In the genomic region with DNA sequence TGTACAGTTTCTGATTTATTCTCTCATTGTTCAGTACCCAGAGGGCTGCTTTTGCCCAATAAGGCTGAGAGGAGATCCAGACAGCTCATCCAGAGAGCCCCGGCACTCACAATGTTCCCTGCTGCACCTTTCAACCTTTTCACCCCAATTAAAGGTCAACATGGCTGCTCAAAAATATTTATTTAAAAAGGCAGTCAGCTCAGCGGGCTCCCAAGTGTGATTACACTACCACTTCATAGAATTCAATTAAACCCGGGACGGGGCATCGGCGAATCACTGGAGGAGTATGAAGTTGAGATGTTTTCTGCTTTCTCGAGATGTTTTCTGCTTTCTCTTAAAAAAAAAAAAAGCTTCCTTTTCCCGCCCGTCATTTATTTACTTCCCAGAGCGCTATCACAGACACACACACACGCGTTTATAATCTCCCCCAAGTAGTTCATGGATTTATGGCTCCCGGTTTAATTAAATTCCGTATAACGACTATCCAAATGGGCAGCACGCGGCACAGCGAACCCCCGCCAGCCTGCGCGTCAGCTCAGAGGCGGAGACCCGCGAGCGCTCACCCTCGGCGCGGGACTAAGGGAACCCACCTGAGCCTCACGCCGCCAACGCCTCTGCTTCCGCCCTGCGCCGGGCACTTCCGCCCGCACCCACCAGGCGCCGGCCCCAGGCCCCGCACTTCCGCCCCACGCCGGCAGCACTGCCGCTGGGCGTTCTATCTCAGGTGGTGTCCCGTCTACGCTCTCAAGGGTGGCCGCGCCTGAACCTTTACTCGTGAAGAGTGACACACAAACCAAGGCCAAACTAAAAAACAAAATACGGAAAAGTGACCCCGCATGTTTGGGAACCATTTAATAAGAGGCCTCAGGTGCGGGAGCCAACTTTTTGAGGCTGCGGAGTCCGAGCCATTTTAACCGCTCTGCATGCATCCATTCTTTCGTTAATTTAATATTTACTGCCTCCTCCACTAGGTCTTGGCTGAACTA, we compare ENCODE assay signal across 8 cellular contexts. TPM values are rescaled to one million over a fixed set of nuclear protein-coding genes. Genes with fewer than 3 reads are reported as not detected.
DNase-seq lines count a peak whose midpoint lies in the region; ATAC-seq and TF ChIP-seq lines count a peak whose summit lies in the region.

A gene (minus strand): TSS at position 642 of the 986 bp plus-strand sequence. CDS start 14,507 bp downstream, outside the sequence.

- no peaks in the 10 kb centered on the region for H3K36me3 Mint-ChIP-seq in chondrocyte (ENCODE audit: low read depth)

- no peak for TF ChIP-seq RAD21 in HCT116 (IDR thresholded peaks at IDR 0.05; ENCODE audit: low read depth)

- no peaks in the 10 kb centered on the region for H3K27me3 ChIP-seq in HCT116 (ENCODE audit: insufficient read depth, low read length)

- POLR2A ChIA-PET in HCT116 (lab: Charles Lee) = no interaction called here

- CTCF ChIA-PET in HCT116 (lab: Charles Lee) = no interaction called here

- no peaks in the 10 kb centered on the region for H4K20me1 ChIP-seq in HCT116 (ENCODE audit: insufficient read depth)

- peaks cover 31% of the 10 kb centered on the region for H3K4me1 Mint-ChIP-seq in chondrocyte (ENCODE audit: low read depth)

- H3K27ac ChIP-seq in HCT116 (ENCODE audit: low read depth, low read length) = peak within 1 kb of the TSS; percentile 58

- H3K9me2 ChIP-seq in HCT116 (ENCODE audit: insufficient read depth) = no peaks in the 10 kb centered on the region

- intact Hi-C loops in HCT116 (cut with micrococcal nuclease) = no loop called here

- H3K9ac ChIP-seq in HCT116 (ENCODE audit: low read length) = peak within 1 kb of the TSS; percentile 69

- TF ChIP-seq POLR2A in HCT116 (IDR thresholded peaks at IDR 0.05; ENCODE audit: borderline replicate concordance, extremely low read depth, insufficient read depth, insufficient read length) = peak; percentile 54

- H3K4me2 ChIP-seq in HCT116 (ENCODE audit: low read length) = peak within 1 kb of the TSS; percentile 71

- DNase-seq in HCT116 (ENCODE audit: low read depth, low spot score) (peak; percentile 8), NCI-H1092 (lab: John Stamatoyannopoulos, UW) (peak; percentile 52), chondrocyte (ENCODE audit: low spot score) (peak; percentile 88), lung microvascular endothelial cell (ENCODE audit: low read depth in 2 of 2) (peak; percentile 54 to 64), H4 (ENCODE audit: low spot score) (no peak)
- peak; percentile 44 for DNase-seq in activated CD4-positive, alpha-beta T cell treated with anti-CD3 and anti-CD28 coated beads for 1 hour
- DNase-seq in stimulated activated CD8-positive, alpha-beta memory T cell treated with anti-CD3 and anti-CD28 coated beads, Interleukin-15, amount 100 ng/mL, for 48 hours (ENCODE audit: low read depth in 2 of 2) = peak; percentile 69 to 73

- no peaks in the 10 kb centered on the region for H3K36me3 ChIP-seq in HCT116 (ENCODE audit: control insufficient read depth in 1 of 2, insufficient read depth in 2 of 2, low read length in 2 of 2)

- RAD21 ChIA-PET in HCT116 (lab: Charles Lee; ENCODE audit: low non-redundant PET in 1 of 2, low total read pairs in 2 of 2, uncharacterized antibody in 2 of 2, unreplicated experiment in 2 of 2) = no interaction called here

- H3K4me1 ChIP-seq in HCT116 (ENCODE audit: control insufficient read depth in 1 of 2, insufficient read depth in 2 of 2, low read length in 2 of 2) = peaks cover 6 to 18% of the 10 kb centered on the region in 2 experiments; a peak in 3 of 4 replicates

- H3K9me3 ChIP-seq in HCT116 (ENCODE audit: control insufficient read depth in 1 of 2, insufficient read depth in 1 of 2, low read depth in 1 of 2, low read length in 2 of 2) = no peaks in the 10 kb centered on the region

- H3K9me3 Mint-ChIP-seq in chondrocyte (ENCODE audit: low read depth) = no peaks in the 10 kb centered on the region

- H3K4me3 ChIP-seq in GM12875 (ENCODE audit: low read depth, low read length) (peak within 1 kb of the TSS; percentile 66), HCT116 (replicated peaks in 1 of 2; ENCODE audit: low read depth in 1 of 2, low read length in 2 of 2) (peak within 1 kb of the TSS; percentile 57 to 58)

- no peaks in the 10 kb centered on the region for H3K27me3 Mint-ChIP-seq in chondrocyte (ENCODE audit: low read depth)

- H3K4me3 Mint-ChIP-seq in chondrocyte (ENCODE audit: unreplicated experiment) = peak within 1 kb of the TSS; percentile 75

- peak within 1 kb of the TSS; percentile 65 for H2AFZ ChIP-seq in HCT116 (ENCODE audit: low read depth, low read length, poor library complexity, severe bottlenecking)

- 0 out of 2 replicates have a peak, but pooled peaks have one; percentile 24 for TF ChIP-seq CTCF in GM12875 (IDR thresholded peaks at IDR 0.05; ENCODE audit: borderline replicate concordance, insufficient read depth, low read depth, low read length)
- TF ChIP-seq CTCF in HCT116 (IDR thresholded peaks at IDR 0.05 in 2 of 3, conservative IDR thresholded peaks at IDR 0.05 in 1 of 3; ENCODE audit: borderline replicate concordance in 1 of 3, insufficient read depth in 1 of 3, low read depth in 2 of 3, low read length in 2 of 3) = no peak
- no peak for TF ChIP-seq CTCF in chondrocyte (IDR thresholded peaks at IDR 0.05)

- H3K27ac Mint-ChIP-seq in chondrocyte (ENCODE audit: unreplicated experiment) = no peak within 1 kb of the TSS

- H3K79me2 ChIP-seq in HCT116 (ENCODE audit: insufficient read depth, low read length) = no peaks in the 10 kb centered on the region

- peak; percentile 96 for ATAC-seq in HCT116

- BruUV-seq in HCT116 (replicated peaks; lab: Mats Ljungman, UMichigan) = TSS peak; percentile 99

TF ChIP-seq in HCT116, 20 proteins besides CTCF, POLR2A, EP300 and RAD21 (continues in another document):
- TF ChIP-seq, protein P1, sequence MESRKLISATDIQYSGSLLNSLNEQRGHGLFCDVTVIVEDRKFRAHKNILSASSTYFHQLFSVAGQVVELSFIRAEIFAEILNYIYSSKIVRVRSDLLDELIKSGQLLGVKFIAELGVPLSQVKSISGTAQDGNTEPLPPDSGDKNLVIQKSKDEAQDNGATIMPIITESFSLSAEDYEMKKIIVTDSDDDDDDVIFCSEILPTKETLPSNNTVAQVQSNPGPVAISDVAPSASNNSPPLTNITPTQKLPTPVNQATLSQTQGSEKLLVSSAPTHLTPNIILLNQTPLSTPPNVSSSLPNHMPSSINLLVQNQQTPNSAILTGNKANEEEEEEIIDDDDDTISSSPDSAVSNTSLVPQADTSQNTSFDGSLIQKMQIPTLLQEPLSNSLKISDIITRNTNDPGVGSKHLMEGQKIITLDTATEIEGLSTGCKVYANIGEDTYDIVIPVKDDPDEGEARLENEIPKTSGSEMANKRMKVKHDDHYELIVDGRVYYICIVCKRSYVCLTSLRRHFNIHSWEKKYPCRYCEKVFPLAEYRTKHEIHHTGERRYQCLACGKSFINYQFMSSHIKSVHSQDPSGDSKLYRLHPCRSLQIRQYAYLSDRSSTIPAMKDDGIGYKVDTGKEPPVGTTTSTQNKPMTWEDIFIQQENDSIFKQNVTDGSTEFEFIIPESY (IDR thresholded peaks at IDR 0.05; ENCODE audit: extremely low read depth, insufficient replicate concordance, low read length) = no peak
- TF ChIP-seq, protein P2, sequence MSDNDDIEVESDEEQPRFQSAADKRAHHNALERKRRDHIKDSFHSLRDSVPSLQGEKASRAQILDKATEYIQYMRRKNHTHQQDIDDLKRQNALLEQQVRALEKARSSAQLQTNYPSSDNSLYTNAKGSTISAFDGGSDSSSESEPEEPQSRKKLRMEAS (IDR thresholded peaks at IDR 0.05) = peak; percentile 67; the same call in 1 of the 2 replicates
- TF ChIP-seq, protein P3, sequence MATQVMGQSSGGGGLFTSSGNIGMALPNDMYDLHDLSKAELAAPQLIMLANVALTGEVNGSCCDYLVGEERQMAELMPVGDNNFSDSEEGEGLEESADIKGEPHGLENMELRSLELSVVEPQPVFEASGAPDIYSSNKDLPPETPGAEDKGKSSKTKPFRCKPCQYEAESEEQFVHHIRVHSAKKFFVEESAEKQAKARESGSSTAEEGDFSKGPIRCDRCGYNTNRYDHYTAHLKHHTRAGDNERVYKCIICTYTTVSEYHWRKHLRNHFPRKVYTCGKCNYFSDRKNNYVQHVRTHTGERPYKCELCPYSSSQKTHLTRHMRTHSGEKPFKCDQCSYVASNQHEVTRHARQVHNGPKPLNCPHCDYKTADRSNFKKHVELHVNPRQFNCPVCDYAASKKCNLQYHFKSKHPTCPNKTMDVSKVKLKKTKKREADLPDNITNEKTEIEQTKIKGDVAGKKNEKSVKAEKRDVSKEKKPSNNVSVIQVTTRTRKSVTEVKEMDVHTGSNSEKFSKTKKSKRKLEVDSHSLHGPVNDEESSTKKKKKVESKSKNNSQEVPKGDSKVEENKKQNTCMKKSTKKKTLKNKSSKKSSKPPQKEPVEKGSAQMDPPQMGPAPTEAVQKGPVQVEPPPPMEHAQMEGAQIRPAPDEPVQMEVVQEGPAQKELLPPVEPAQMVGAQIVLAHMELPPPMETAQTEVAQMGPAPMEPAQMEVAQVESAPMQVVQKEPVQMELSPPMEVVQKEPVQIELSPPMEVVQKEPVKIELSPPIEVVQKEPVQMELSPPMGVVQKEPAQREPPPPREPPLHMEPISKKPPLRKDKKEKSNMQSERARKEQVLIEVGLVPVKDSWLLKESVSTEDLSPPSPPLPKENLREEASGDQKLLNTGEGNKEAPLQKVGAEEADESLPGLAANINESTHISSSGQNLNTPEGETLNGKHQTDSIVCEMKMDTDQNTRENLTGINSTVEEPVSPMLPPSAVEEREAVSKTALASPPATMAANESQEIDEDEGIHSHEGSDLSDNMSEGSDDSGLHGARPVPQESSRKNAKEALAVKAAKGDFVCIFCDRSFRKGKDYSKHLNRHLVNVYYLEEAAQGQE (IDR thresholded peaks at IDR 0.05; ENCODE audit: low read depth) = no peak
- TF ChIP-seq ZNF274 (IDR thresholded peaks at IDR 0.05; ENCODE audit: low read depth, low read length) (no peak), FOSL1 (IDR thresholded peaks at IDR 0.05; ENCODE audit: low read depth) (no peak), SP1 (IDR thresholded peaks at IDR 0.05; ENCODE audit: low read depth) (no peak), YY1 (IDR thresholded peaks at IDR 0.05; ENCODE audit: extremely low read depth, insufficient replicate concordance, low read depth, low read length) (no peak), ZFX (IDR thresholded peaks at IDR 0.05) (no peak), JUND (IDR thresholded peaks at IDR 0.05) (no peak), EGR1 (IDR thresholded peaks at IDR 0.05; ENCODE audit: low read depth) (peak; percentile 62; the same call in 1 of the 2 replicates), SRF (IDR thresholded peaks at IDR 0.05; ENCODE audit: low read depth) (no peak), EZH2phosphoT487 (IDR thresholded peaks at IDR 0.05; ENCODE audit: borderline replicate concordance) (no peak), EZH2 (IDR thresholded peaks at IDR 0.05) (no peak), CBX3 (IDR thresholded peaks at IDR 0.05; ENCODE audit: low read depth) (no peak), SIN3A (IDR thresholded peaks at IDR 0.05; ENCODE audit: low read depth) (peak; percentile 65)

RNA-seq across cellular contexts. Expression of the gene that starts here (rescaled TPM):
- 4.4 TPM for total RNA-seq in HCT116 (2021; ENCODE audit: unreplicated experiment)
- 2.0 and 3.6 TPM in 2 replicates for polyA plus RNA-seq in HCT116 (2012)
- total RNA-seq in chondrocyte = 0.46 to 0.77 TPM (median 0.50 TPM) in 3 replicates
- 0.87 and 2.4 TPM in 2 replicates for total RNA-seq in lung microvascular endothelial cell
- not detected in 2 replicates for total RNA-seq in H4 (2014; rRNA removed; shearing (Covaris generic))

Comparison
In these comparisons a context has a peak if more than half of its experiments do, and no peak if none do; other contexts are left out.
1. Peak in DNase-seq in chondrocyte; RNA of the gene not detected or under 1 TPM.